In the genomic region with DNA sequence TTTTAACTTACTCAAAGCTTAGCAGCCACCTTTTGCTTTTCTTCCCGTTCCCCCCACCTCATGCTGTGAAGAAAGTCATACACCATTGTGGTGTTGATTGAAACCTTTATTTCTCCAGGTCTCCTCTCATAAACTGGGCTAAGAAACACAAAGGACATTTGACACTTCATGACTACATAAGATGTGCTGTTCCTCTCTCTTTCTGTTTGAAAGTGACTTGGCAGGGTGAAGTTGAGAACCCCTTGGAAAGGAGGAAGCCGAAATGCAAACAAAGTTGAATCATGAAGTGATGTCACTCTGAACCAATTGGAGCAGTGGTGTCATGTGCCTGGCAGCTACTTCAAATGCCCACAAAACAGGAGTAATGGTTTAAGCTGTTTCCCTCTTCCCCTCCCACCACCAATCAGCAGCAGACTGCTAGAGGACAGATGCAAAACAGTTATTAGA, we compare ENCODE assay signal across 9 cellular contexts.
DNase-seq lines count a peak whose midpoint lies in the region; ATAC-seq, FAIRE-seq and TF ChIP-seq lines count a peak whose summit lies in the region.
"Had no signal": no experiment of that assay in that cellular context is flagged by ENCODE, and none has a peak within 500 bp of the region (broad histone marks: within the 10 kb centered on the region; RNA-seq: fewer than 3 reads in every experiment).

No MANE protein-coding gene starts in this region.

- H3K36me3 ChIP-seq in BJ (ENCODE audit: control insufficient read depth, insufficient read depth, low read length) (no peaks in the 10 kb centered on the region), astrocyte (ENCODE audit: insufficient read depth, low read length) (no peaks in the 10 kb centered on the region), mesenchymal stem cell (ENCODE audit: control insufficient read depth in 1 of 2, insufficient read depth in 2 of 2, low read depth in 1 of 2, low read length in 2 of 2) (peaks cover 3 to 4% of the 10 kb centered on the region in 2 experiments)

- intact Hi-C loops in CD4-positive, alpha-beta T cell (cut with DNase I, micrococcal nuclease): no loop called here

- H3K4me2 ChIP-seq in astrocyte (ENCODE audit: low read length) (peak overlapping the region; percentile 67), mesenchymal stem cell (ENCODE audit: low read length, poor library complexity, severe bottlenecking) (no peak overlapping the region)

- peaks cover 38% of the 10 kb centered on the region for H3K79me1 ChIP-seq in mesenchymal stem cell (replicated peaks; ENCODE audit: low read length, poor library complexity, severe bottlenecking)

- DNase-seq in BJ (ENCODE audit: low read depth): peak; percentile 54
- DNase-seq in Jurkat, Clone E6-1 (ENCODE audit: low read depth, low spot score): peak; percentile 48
- peak; percentile 90 for DNase-seq in astrocyte (ENCODE audit: low read depth)
- DNase-seq in mesenchymal stem cell: peak; percentile 82
- no peak for DNase-seq in CD4-positive, alpha-beta T cell

- CTCF ChIA-PET in BJ (lab: Yijun Ruan, JAX): interaction anchor here (1.6 kb wide), 1 partner anchor 16 kb away, joined by 3 read pairs; no protein-coding TSS in a partner anchor
- CTCF ChIA-PET in CD4-positive, alpha-beta T cell (lab: Charles Lee): interaction anchor here (1.0 kb wide), 1 partner anchor 25 kb away, joined by 3 read pairs; no protein-coding TSS in a partner anchor

- H3K27me3 ChIP-seq in BJ (ENCODE audit: control insufficient read depth, insufficient read depth, low read length) (no peaks in the 10 kb centered on the region), astrocyte (ENCODE audit: insufficient read depth, low read length) (no peaks in the 10 kb centered on the region), mesenchymal stem cell (ENCODE audit: control insufficient read depth in 1 of 2, insufficient read depth in 1 of 2, low read length in 2 of 2) (no peaks in the 10 kb centered on the region)
- no peaks in the 10 kb centered on the region for H3K27me3 ChIP-seq in CD4-positive, alpha-beta T cell (ENCODE audit: control insufficient read depth, insufficient read depth, low read length)

- H3K23ac ChIP-seq in mesenchymal stem cell (ENCODE audit: low read length in 2 of 2): no peak overlapping the region

- no peak overlapping the region for H4K8ac ChIP-seq in mesenchymal stem cell (ENCODE audit: low read length)

- peak; percentile 91 for FAIRE-seq in astrocyte (lab: Jason Lieb, UNC)

- H3K4me3 ChIP-seq in BJ (ENCODE audit: low read depth, low read length) (no peak overlapping the region), astrocyte (ENCODE audit: insufficient read depth, low read depth, low read length) (no peak overlapping the region), mesenchymal stem cell (ENCODE audit: insufficient read depth in 1 of 2, low read depth in 1 of 2, low read length in 2 of 2) (peak overlapping the region in 1 of 2 experiments; percentile 43)
- H3K4me3 ChIP-seq in Jurkat, Clone E6-1 (ENCODE audit: low read length): no peak overlapping the region

- peaks cover 18% of the 10 kb centered on the region for H3K4me1 Mint-ChIP-seq in astrocyte (ENCODE audit: low read depth, unreplicated experiment)
- H3K4me1 Mint-ChIP-seq in CD4-positive, alpha-beta T cell (ENCODE audit: low read depth): no peaks in the 10 kb centered on the region

- TF ChIP-seq CTCF in BJ (IDR thresholded peaks at IDR 0.05; ENCODE audit: insufficient read depth, low read depth, low read length) (no peak), astrocyte (IDR thresholded peaks at IDR 0.05; ENCODE audit: insufficient read depth, low read depth, low read length) (no peak)
- TF ChIP-seq CTCF in CD4-positive, alpha-beta T cell (IDR thresholded peaks at IDR 0.05): no peak

- H3K4ac ChIP-seq in mesenchymal stem cell (ENCODE audit: low read depth in 1 of 2, low read length in 2 of 2): no peak overlapping the region

- H3K9ac ChIP-seq in astrocyte (ENCODE audit: low read length): peak overlapping the region; percentile 52
- peak overlapping the region; percentile 52 for H3K9ac ChIP-seq in mesenchymal stem cell (ENCODE audit: low read length)

- no peak for ATAC-seq in HG02938 (IDR thresholded peaks at IDR 0.05; ENCODE audit: unreplicated experiment)
- no peak for ATAC-seq in CD4-positive, alpha-beta T cell (ENCODE audit: poor library complexity)
- no peak for ATAC-seq in GM18907 (IDR thresholded peaks at IDR 0.05; ENCODE audit: unreplicated experiment)
- ATAC-seq in GM18517 (IDR thresholded peaks at IDR 0.05; ENCODE audit: unreplicated experiment): no peak

- H2BK5ac ChIP-seq in mesenchymal stem cell (ENCODE audit: low read depth, low read length, poor library complexity, severe bottlenecking): no peak overlapping the region

- peaks cover 84% of the 10 kb centered on the region for H3K79me2 ChIP-seq in astrocyte (ENCODE audit: insufficient read depth, low read length)

- H4K91ac ChIP-seq in mesenchymal stem cell (ENCODE audit: low read length): no peak overlapping the region

- H2AFZ ChIP-seq in astrocyte (ENCODE audit: low read depth, low read length) (no peak overlapping the region), mesenchymal stem cell (ENCODE audit: low read depth, low read length) (no peak overlapping the region)

- no peak overlapping the region for H2AK5ac ChIP-seq in mesenchymal stem cell (ENCODE audit: low read length, severe bottlenecking)

- H3K36me3 Mint-ChIP-seq in astrocyte (ENCODE audit: low read depth, unreplicated experiment): peaks cover 23% of the 10 kb centered on the region
- H3K36me3 Mint-ChIP-seq in CD4-positive, alpha-beta T cell (ENCODE audit: low read depth): peaks cover 89% of the 10 kb centered on the region

- H2BK12ac ChIP-seq in mesenchymal stem cell (ENCODE audit: low read length in 2 of 2): no peak overlapping the region

- H2BK120ac ChIP-seq in mesenchymal stem cell (ENCODE audit: low read depth, low read length): no peak overlapping the region

- peaks cover 15% of the 10 kb centered on the region for H3K4me1 ChIP-seq in astrocyte (ENCODE audit: insufficient read depth, low read length)
- peaks cover 3% of the 10 kb centered on the region for H3K4me1 ChIP-seq in mesenchymal stem cell (ENCODE audit: control insufficient read depth, insufficient read depth, low read depth, low read length)

- no peak overlapping the region for H2BK15ac ChIP-seq in mesenchymal stem cell (ENCODE audit: low read depth, poor library complexity, severe bottlenecking)

- H3K9me3 ChIP-seq in astrocyte (ENCODE audit: insufficient read depth, low read depth, low read length) (no peaks in the 10 kb centered on the region), mesenchymal stem cell (ENCODE audit: control insufficient read depth, low read length) (peaks cover 38% of the 10 kb centered on the region)
- H3K9me3 ChIP-seq in CD4-positive, alpha-beta T cell (ENCODE audit: control insufficient read depth, low read length): peaks cover 3% of the 10 kb centered on the region

- no peak overlapping the region for H3K18ac ChIP-seq in mesenchymal stem cell (ENCODE audit: low read depth in 1 of 2, low read length in 2 of 2)

- no peak overlapping the region for H3K14ac ChIP-seq in mesenchymal stem cell (ENCODE audit: low read length in 2 of 2)

- H3K27ac Mint-ChIP-seq in astrocyte (ENCODE audit: unreplicated experiment): peak overlapping the region; percentile 38
- H3K27ac Mint-ChIP-seq in CD4-positive, alpha-beta T cell: no peak overlapping the region

- POLR2A ChIA-PET in BJ (lab: Charles Lee): no interaction called here
- POLR2A ChIA-PET in CD4-positive, alpha-beta T cell (lab: Charles Lee): no interaction called here

- peaks cover 54% of the 10 kb centered on the region for H4K20me1 ChIP-seq in astrocyte (ENCODE audit: insufficient read depth, low read length)

- H3K4me3 Mint-ChIP-seq in astrocyte (ENCODE audit: unreplicated experiment): no peak overlapping the region
- no peak overlapping the region for H3K4me3 Mint-ChIP-seq in CD4-positive, alpha-beta T cell

- H3K27ac ChIP-seq in astrocyte (ENCODE audit: low read depth, low read length): peak overlapping the region; percentile 64
- H3K27ac ChIP-seq in mesenchymal stem cell (ENCODE audit: low read length, poor library complexity, severe bottlenecking): peak overlapping the region; percentile 1
- H3K27ac ChIP-seq in CD4-positive, alpha-beta T cell (ENCODE audit: low read depth, low read length): no peak overlapping the region
- H3K27ac ChIP-seq: HL-60 had no signal

- H3K9me3 Mint-ChIP-seq in astrocyte (ENCODE audit: unreplicated experiment): no peaks in the 10 kb centered on the region
- H3K9me3 Mint-ChIP-seq in CD4-positive, alpha-beta T cell: peaks cover 7% of the 10 kb centered on the region

- 57% methylated on average over 1 of the region's 2 CpGs for WGBS in mesenchymal stem cell

- H3K27me3 Mint-ChIP-seq in astrocyte (ENCODE audit: low read depth, unreplicated experiment): no peaks in the 10 kb centered on the region
- no peaks in the 10 kb centered on the region for H3K27me3 Mint-ChIP-seq in CD4-positive, alpha-beta T cell

Comparison
In these comparisons a context has a peak if more than half of its experiments do, and no peak if none do; other contexts are left out.
1. DNase-seq: peak in BJ (single experiment), Jurkat, Clone E6-1 (single experiment), astrocyte (single experiment) and mesenchymal stem cell (single experiment); none in CD4-positive, alpha-beta T cell (0 of 10).